ENCODE assay signal across 8 cellular contexts in genomic region chr20:34709044-34709835, GRCh38. TPM values are rescaled to one million over a fixed set of nuclear protein-coding genes. Genes with fewer than 3 reads are reported as not detected.
DNase-seq lines count a peak whose midpoint lies in the region; ATAC-seq and TF ChIP-seq lines count a peak whose summit lies in the region.

No MANE protein-coding gene starts in this region.

- H3K79me2 ChIP-seq in Karpas-422 (ENCODE audit: low read length): no peaks in the 10 kb centered on the region

- no peaks in the 10 kb centered on the region for H3K36me3 ChIP-seq in Karpas-422 (ENCODE audit: insufficient read depth, low read length)
- H3K36me3 ChIP-seq in heart left ventricle: peaks cover 0 to 36% (median 20%) of the 10 kb centered on the region in 9 donors
- H3K36me3 ChIP-seq in upper lobe of left lung: peaks cover 0 to 12% (median 10%) of the 10 kb centered on the region in 4 donors

- H3K4me1 ChIP-seq in Karpas-422 (ENCODE audit: low read length): peaks cover 54% of the 10 kb centered on the region
- H3K4me1 ChIP-seq in heart left ventricle: peaks cover 0 to 82% (median 55%) of the 10 kb centered on the region in 12 donors
- H3K4me1 ChIP-seq in upper lobe of left lung: peaks cover 23 to 44% (median 38%) of the 10 kb centered on the region in 4 donors

- H2AFZ ChIP-seq in Karpas-422 (ENCODE audit: low read length): peak overlapping the region; percentile 75; the same call in 1 of the 2 replicates

- intact Hi-C loops in heart left ventricle (cut with DNase I) (loop anchor here in 9 of 10 donors (2.0 to 10.0 kb wide), 12 partner anchors 32 to 407 kb away; partner anchors contain the start of genes AHCY (in 2 of the 9), MAP1LC3A (in 1 of the 9) and PIGU (in 1 of the 9)), posterior vena cava (cut with DNase I) (loop anchor here in 1 of 2 donors (5.0 kb wide), 1 partner anchor 132 kb away; no protein-coding TSS in a partner anchor)

- no peaks in the 10 kb centered on the region for H3K9me2 ChIP-seq in Karpas-422 (replicated peaks; ENCODE audit: insufficient read depth, low read length)

- ATAC-seq in GM21737 (IDR thresholded peaks at IDR 0.05; ENCODE audit: unreplicated experiment): peak; percentile 42
- peak; percentile 14 to 73 (median 68) for ATAC-seq in heart left ventricle
- peak; percentile 75 to 87 for ATAC-seq in upper lobe of left lung (ENCODE audit: low FRiP score in 2 of 2)

- no peaks in the 10 kb centered on the region for H3K27me3 ChIP-seq in Karpas-422 (ENCODE audit: low read length)
- no peaks in the 10 kb centered on the region for H3K27me3 ChIP-seq in heart left ventricle
- peaks cover 0 to 7% (median 0%) of the 10 kb centered on the region in 4 donors for H3K27me3 ChIP-seq in upper lobe of left lung

- H3K4me2 ChIP-seq in Karpas-422 (ENCODE audit: low read depth, low read length, poor library complexity, severe bottlenecking): peak overlapping the region; percentile 86

- H3K4me3 ChIP-seq in Karpas-422 (ENCODE audit: low read length) (peak overlapping the region; percentile 87), heart left ventricle (peak overlapping the region; percentile 44 to 78 (median 65)), upper lobe of left lung (peak overlapping the region; percentile 58 to 87 (median 76))

- no peak for TF ChIP-seq EP300 in upper lobe of left lung (IDR thresholded peaks at IDR 0.05)

- DNase-seq in Daoy (ENCODE audit: low read depth) (peak; percentile 85), Karpas-422 (peak; percentile 94), SW 1271 (lab: John Stamatoyannopoulos, UW) (peak; percentile 98 to 99), heart left ventricle (peak; percentile 82 to 90 (median 86)), posterior vena cava (ENCODE audit: low spot score) (peak; percentile 95), upper lobe of left lung (peak; percentile 80 to 96)
- peak; percentile 46 for DNase-seq in activated naive CD8-positive, alpha-beta T cell treated with anti-CD3 and anti-CD28 coated beads, Interleukin-2, amount 50 U/mL, for 16 hours (ENCODE audit: low read depth, low spot score)

- peak overlapping the region; percentile 87 for H3K9ac ChIP-seq in Karpas-422 (ENCODE audit: low read length)

- TF ChIP-seq CTCF in heart left ventricle (IDR thresholded peaks at IDR 0.05) (no peak), upper lobe of left lung (IDR thresholded peaks at IDR 0.05) (no peak)

- H3K9me3 ChIP-seq in Karpas-422 (ENCODE audit: low read length): no peaks in the 10 kb centered on the region
- H3K9me3 ChIP-seq in heart left ventricle: no peaks in the 10 kb centered on the region
- H3K9me3 ChIP-seq in upper lobe of left lung: no peaks in the 10 kb centered on the region

- no peaks in the 10 kb centered on the region; the same call in 1 of the 2 replicates for H4K20me1 ChIP-seq in Karpas-422 (ENCODE audit: insufficient read depth, low read depth, low read length)

- 2 to 7% (median 4%) methylated on average over 29 to 63 of the region's 64 CpGs for WGBS in heart left ventricle, 4 donors
- WGBS in upper lobe of left lung, 2 donors: 2 to 3% methylated on average over 10 to 15 of the region's 64 CpGs

- TF ChIP-seq POLR2A in heart left ventricle (IDR thresholded peaks at IDR 0.05) (no peak), upper lobe of left lung (IDR thresholded peaks at IDR 0.05) (peak in 2 of 4 donors; percentile 38 to 43)

- H3K27ac ChIP-seq in Karpas-422 (ENCODE audit: low read length) (peak overlapping the region; percentile 73), heart left ventricle (peak overlapping the region; percentile 65 to 99 (median 89)), upper lobe of left lung (peak overlapping the region; percentile 79 to 92 (median 88))

RNA-seq across cellular contexts. Expression of gene TP53INP2, which starts 5.1 kb away (rescaled TPM):
- 0.68 and 0.80 TPM in 2 replicates for total RNA-seq in Daoy (2014; rRNA removed; shearing (Covaris generic))
- 4.6 and 8.1 TPM in 2 replicates for total RNA-seq in Karpas-422 (2014; rRNA removed; shearing (Covaris generic); ENCODE audit: low replicate concordance)
- 100 to 1,000 TPM in 5 of 9 donors, 10 to 100 TPM in 4; 70.4 to 176 (median 111) TPM for total RNA-seq in heart left ventricle
- 10 to 100 TPM; 54.6 to 93.7 TPM for polyA plus RNA-seq in heart left ventricle
- 10 to 100 TPM; 34.0 to 44.7 TPM for total RNA-seq in posterior vena cava
- 10 to 100 TPM; 11.2 to 26.1 (median 16.5) TPM for total RNA-seq in upper lobe of left lung

RNA-seq across cellular contexts. Expression of gene PIGU, which starts 32.3 kb away (rescaled TPM):
- 9.7 and 11.7 TPM in 2 replicates for total RNA-seq in Daoy (2014; rRNA removed; shearing (Covaris generic))
- 13.0 and 18.4 TPM in 2 replicates for total RNA-seq in Karpas-422 (2014; rRNA removed; shearing (Covaris generic); ENCODE audit: low replicate concordance)
- total RNA-seq in heart left ventricle: 10 to 100 TPM; 10.8 to 20.8 (median 15.0) TPM
- polyA plus RNA-seq in heart left ventricle: 10 to 100 TPM; 21.0 to 24.8 TPM
- 10 to 100 TPM in 1 of 2 donors, 1 to 10 TPM in 1; 9.6 to 10.7 TPM for total RNA-seq in posterior vena cava
- 10 to 100 TPM in 5 of 6 donors, 1 to 10 TPM in 1; 8.0 to 17.1 (median 12.7) TPM for total RNA-seq in upper lobe of left lung

Comparison
In these comparisons a context has a peak if more than half of its experiments do, and no peak if none do; other contexts are left out.
1. Peak in every context shown above with its lines: DNase-seq, ATAC-seq, H3K4me3 ChIP-seq and H3K27ac ChIP-seq.
2. DNase-seq: peak in every context shown above with its lines; median percentile 98 in SW 1271; 95 in posterior vena cava; 94 in Karpas-422; 88 in upper lobe of left lung; 86 in heart left ventricle; 85 in Daoy; 46 in activated naive CD8-positive, alpha-beta T cell treated with anti-CD3 and anti-CD28 coated beads, Interleukin-2, amount 50 U/mL, for 16 hours.